In the genomic region with DNA sequence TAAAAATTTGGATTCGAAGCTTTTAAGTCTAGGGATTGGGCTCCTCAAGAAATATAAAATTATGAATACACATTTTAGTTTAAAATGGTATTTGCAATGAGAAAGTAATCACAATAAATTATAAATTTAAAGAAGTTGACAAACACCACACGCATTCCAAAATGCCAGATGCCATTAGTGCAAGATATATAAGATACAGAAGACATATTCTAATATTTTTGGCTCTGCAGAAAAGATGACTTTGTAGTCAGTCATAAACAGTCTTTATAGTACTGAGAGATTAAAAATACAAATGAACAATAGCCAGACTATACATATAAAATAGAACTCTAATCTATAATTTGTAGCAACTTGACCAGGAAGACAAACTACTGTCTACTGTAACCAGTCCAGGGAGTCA, we compare ENCODE assay signal across 27 cellular contexts.
"Had no signal": no experiment of that assay in that cellular context is flagged by ENCODE, and none has a peak within 500 bp of the region (broad histone marks: within the 10 kb centered on the region; RNA-seq: fewer than 3 reads in every experiment).

No MANE protein-coding gene starts in this region.

- H3K4me3 ChIP-seq: stomach, suprapubic skin, testis, thoracic aorta, thyroid gland, tibial artery, tibial nerve, transverse colon, upper lobe of left lung, upper lobe of right lung, uterus, vagina had no signal

- DNase-seq: stimulated activated CD4-positive, alpha-beta T cell treated with anti-CD3 and anti-CD28 coated beads, Interleukin-2, amount 100 ng/mL, for 48 hours; stimulated activated CD4-positive, alpha-beta T cell treated with anti-CD3 and anti-CD28 coated beads, Interleukin-4, amount 100 ng/mL, for 1 hour; stimulated activated CD4-positive, alpha-beta T cell treated with anti-CD3 and anti-CD28 coated beads, Interleukin-4, amount 100 ng/mL, for 24 hours; stimulated activated CD4-positive, alpha-beta T cell treated with anti-CD3 and anti-CD28 coated beads, Interleukin-4, amount 100 ng/mL, for 4 hours; stimulated activated CD8-positive, alpha-beta memory T cell treated with anti-CD3 and anti-CD28 coated beads, Interleukin-4, amount 100 ng/mL, for 48 hours; stimulated activated naive B cell treated with anti-CD40 and anti-IgM and Interleukin-4, amounts not matched to agents 10 μg/mL and 1 μg/mL and 100 μg/mL, for 72 hours; stimulated activated naive CD4-positive, alpha-beta T cell; stimulated activated naive CD4-positive, alpha-beta T cell treated with Interleukin-2 at 50 U/mL for 16 hours; stimulated activated naive CD8-positive, alpha-beta T cell treated with anti-CD3 and anti-CD28 coated beads, Interleukin-15, amount 100 ng/mL, for 72 hours; stimulated activated naive CD8-positive, alpha-beta T cell treated with anti-CD3 and anti-CD28 coated beads, Interleukin-15, Interleukin-2, amounts not matched to agents 100 U/mL and 50 U/mL, for 24 hours; stomach; substantia nigra; testis; thyroid gland; tibial artery; transverse colon; trophoblast cell; upper lobe of left lung; upper lobe of right lung; uterus had no signal

- FAIRE-seq: urothelium cell line had no signal

- H3K9me3 ChIP-seq: stomach, suprapubic skin, testis, thoracic aorta, thyroid gland, tibial artery, tibial nerve, transverse colon, upper lobe of left lung, upper lobe of right lung, uterus, vagina had no signal

- H3K27ac ChIP-seq: stomach, suprapubic skin, testis, thoracic aorta, thyroid gland, tibial artery, tibial nerve, transverse colon, upper lobe of left lung, upper lobe of right lung, uterus, vagina had no signal

- H3K27me3 ChIP-seq: stomach, suprapubic skin, testis, thyroid gland, tibial artery, tibial nerve, transverse colon, upper lobe of left lung, upper lobe of right lung, uterus, vagina had no signal

- ATAC-seq: stimulated activated effector memory CD8-positive, alpha-beta T cell treated with anti-CD3 and anti-CD28 coated beads, Interleukin-12 subunit alpha, Interleukin-12 subunit beta, amount 100 ng/mL, for 72 hours; stimulated activated memory B cell treated with anti-CD40 and anti-IgM and Interleukin-4, amounts not matched to agents 10 μg/mL and 1 μg/mL and 100 μg/mL, for 72 hours; stimulated activated naive B cell treated with anti-CD40 and anti-IgM and Interleukin-4, amounts not matched to agents 10 μg/mL and 1 μg/mL and 100 μg/mL, for 72 hours; stimulated activated naive CD8-positive, alpha-beta T cell treated with anti-CD3 and anti-CD28 coated beads, Interleukin-15, amount 100 ng/mL, for 72 hours; stimulated activated naive CD8-positive, alpha-beta T cell treated with anti-CD3 and anti-CD28 coated beads, Interleukin-15, Interleukin-2, amounts not matched to agents 100 U/mL and 50 U/mL, for 24 hours; upper lobe of right lung had no signal

- H3K36me3 ChIP-seq: stomach, suprapubic skin, thoracic aorta, thyroid gland, tibial artery, tibial nerve, transverse colon, upper lobe of left lung, upper lobe of right lung, uterus, vagina had no signal

- H3K4me1 ChIP-seq: stomach, suprapubic skin, testis, thyroid gland, tibial artery, tibial nerve, transverse colon, upper lobe of left lung, upper lobe of right lung, uterus, vagina had no signal
